14 cellular contexts compared by ENCODE assay signal in the genomic region with DNA sequence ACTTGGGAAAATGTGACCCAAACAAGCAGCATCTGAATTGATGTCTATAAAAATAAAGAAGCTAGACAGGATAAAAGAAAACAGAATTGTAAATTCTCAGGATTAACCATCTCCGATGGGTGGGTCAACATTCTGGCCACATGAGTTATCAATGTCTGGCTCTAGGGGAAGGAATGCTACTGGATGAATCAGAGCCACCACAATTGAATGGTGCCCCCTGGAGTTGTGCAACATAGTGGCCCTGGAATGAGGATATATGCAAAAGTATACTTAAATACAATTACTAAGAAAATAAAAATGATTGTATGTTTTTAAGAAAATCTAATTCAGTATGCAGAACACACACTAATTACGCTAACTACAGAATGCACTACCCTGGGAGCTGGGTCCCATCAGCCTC.
DNase-seq lines count a peak whose midpoint lies in the region; ATAC-seq and TF ChIP-seq lines count a peak whose summit lies in the region.
"Had no signal": no experiment of that assay in that cellular context is flagged by ENCODE, and none has a peak within 500 bp of the region (broad histone marks: within the 10 kb centered on the region; RNA-seq: fewer than 3 reads in every experiment).

No MANE protein-coding gene starts in this region.

- no peak for TF ChIP-seq POLR2A in heart left ventricle (IDR thresholded peaks at IDR 0.05)

- POLR2A ChIA-PET in activated CD8-positive, alpha-beta T cell treated with anti-CD3 and anti-CD28 coated beads for 36 hours (lab: Charles Lee), result no interaction called here

- ATAC-seq in heart left ventricle (peak in 1 of 4 donors; percentile 26), right cardiac atrium (no peak)
- no peak for ATAC-seq in activated CD8-positive, alpha-beta T cell treated with anti-CD3 and anti-CD28 coated beads for 36 hours
- ATAC-seq: A549 had no signal

- H3K27ac ChIP-seq in heart left ventricle (peak overlapping the region in 9 of 12 donors; percentile 14 to 65 (median 31)), right cardiac atrium (ENCODE audit: low read length) (no peak overlapping the region), urinary bladder (ENCODE audit: low read depth) (peak overlapping the region; percentile 23), coronary artery (peak overlapping the region in 1 of 2 donors; percentile 38)
- H3K27ac ChIP-seq: A549, tibial artery had no signal

- H3K4me3 ChIP-seq in heart left ventricle (no peak overlapping the region), right cardiac atrium (ENCODE audit: low read length) (no peak overlapping the region), urinary bladder (ENCODE audit: low read depth, low read length) (no peak overlapping the region), coronary artery (no peak overlapping the region)
- H3K4me3 ChIP-seq: A549, mucosa of descending colon, tibial artery had no signal

- intact Hi-C loops in heart left ventricle (cut with DNase I), result loop anchor here in 4 of 10 donors (10.0 kb wide), 3 partner anchors 96 to 186 kb away; no protein-coding TSS in a partner anchor
- intact Hi-C loops in right cardiac atrium (cut with DNase I), result loop anchor here in 2 of 4 donors (10.0 kb wide), 2 partner anchors 104 to 166 kb away; no protein-coding TSS in a partner anchor
- intact Hi-C loops in activated CD8-positive, alpha-beta T cell treated with anti-CD3 and anti-CD28 coated beads for 36 hours (cut with micrococcal nuclease), result no loop called here

- H3K9me3 ChIP-seq in heart left ventricle (no peaks in the 10 kb centered on the region), right cardiac atrium (ENCODE audit: control insufficient read depth, low read length) (no peaks in the 10 kb centered on the region)
- H3K9me3 ChIP-seq: A549, mucosa of descending colon, tibial artery had no signal

- H3K36me3 Mint-ChIP-seq in activated CD8-positive, alpha-beta T cell treated with anti-CD3 and anti-CD28 coated beads for 36 hours (ENCODE audit: low read depth), result peaks cover 6% of the 10 kb centered on the region

- no peaks in the 10 kb centered on the region for H3K27me3 Mint-ChIP-seq in activated CD8-positive, alpha-beta T cell treated with anti-CD3 and anti-CD28 coated beads for 36 hours

- CTCF ChIA-PET in activated CD8-positive, alpha-beta T cell treated with anti-CD3 and anti-CD28 coated beads for 36 hours (lab: Charles Lee), result interaction anchor here (1.3 to 1.6 kb wide), 2 partner anchors 19 to 185 kb away, joined by 4 read pairs; no protein-coding TSS in a partner anchor

- H3K36me3 ChIP-seq in heart left ventricle, result peaks cover 0 to 10% (median 3%) of the 10 kb centered on the region in 9 donors
- no peaks in the 10 kb centered on the region for H3K36me3 ChIP-seq in urinary bladder (ENCODE audit: insufficient read depth)

- H3K4me1 ChIP-seq in heart left ventricle (peaks cover 0 to 73% (median 35%) of the 10 kb centered on the region in 12 donors), right cardiac atrium (ENCODE audit: control insufficient read depth, insufficient read depth, low read length) (peaks cover 15% of the 10 kb centered on the region), urinary bladder (ENCODE audit: insufficient read depth) (peaks cover 3% of the 10 kb centered on the region)

- H3K4me3 Mint-ChIP-seq in activated CD8-positive, alpha-beta T cell treated with anti-CD3 and anti-CD28 coated beads for 36 hours, result no peak overlapping the region
- H3K4me3 Mint-ChIP-seq: T-helper 2 cell treated with Interferon-gamma antibody and Interleukin-4, amounts not matched to agents 5 μg/mL and 100 μg/mL, for 36 hours had no signal

- H3K27me3 ChIP-seq in heart left ventricle, result no peaks in the 10 kb centered on the region
- H3K27me3 ChIP-seq in right cardiac atrium (ENCODE audit: control insufficient read depth, insufficient read depth), result no peaks in the 10 kb centered on the region
- H3K27me3 ChIP-seq: tibial artery had no signal

- DNase-seq in heart left ventricle, result no peak
- no peak for DNase-seq in right cardiac atrium
- DNase-seq in amniotic stem cell (lab: John Stamatoyannopoulos, UW), result peak; percentile 4
- DNase-seq in hepatic stellate cell (ENCODE audit: low spot score), result peak; percentile 43
- DNase-seq in activated effector memory CD4-positive, alpha-beta T cell treated with Interleukin-2 at 50 U/mL for 16 hours, result no peak
- DNase-seq in activated CD8-positive, alpha-beta T cell treated with anti-CD3 and anti-CD28 coated beads for 36 hours, result no peak
- no peak for DNase-seq in coronary artery (ENCODE audit: low spot score)
- DNase-seq: activated naive CD4-positive, alpha-beta T cell; DMS79 treated with DMSO at 0.1 percent for 48 hours; mucosa of descending colon; tibial artery had no signal

- peaks cover 24% of the 10 kb centered on the region for H3K4me1 Mint-ChIP-seq in activated CD8-positive, alpha-beta T cell treated with anti-CD3 and anti-CD28 coated beads for 36 hours (ENCODE audit: low read depth)

- H3K9me3 Mint-ChIP-seq in activated CD8-positive, alpha-beta T cell treated with anti-CD3 and anti-CD28 coated beads for 36 hours, result no peaks in the 10 kb centered on the region
- H3K9me3 Mint-ChIP-seq: T-helper 2 cell treated with Interferon-gamma antibody and Interleukin-4, amounts not matched to agents 5 μg/mL and 100 μg/mL, for 36 hours had no signal

- TF ChIP-seq CTCF in heart left ventricle (IDR thresholded peaks at IDR 0.05) (no peak), coronary artery (IDR thresholded peaks at IDR 0.05) (no peak)
- TF ChIP-seq CTCF in activated CD8-positive, alpha-beta T cell treated with anti-CD3 and anti-CD28 coated beads for 36 hours (IDR thresholded peaks at IDR 0.05), result no peak

- 89 to 98% (median 95%) methylated on average over 2 of the region's 2 CpGs for WGBS in heart left ventricle, 4 donors
- WGBS in right cardiac atrium, result 94% methylated on average over 2 of the region's 2 CpGs
- 75% methylated on average over 2 of the region's 2 CpGs for WGBS in urinary bladder

- H3K27ac Mint-ChIP-seq in activated CD8-positive, alpha-beta T cell treated with anti-CD3 and anti-CD28 coated beads for 36 hours, result no peak overlapping the region
- H3K27ac Mint-ChIP-seq: T-helper 2 cell treated with Interferon-gamma antibody and Interleukin-4, amounts not matched to agents 5 μg/mL and 100 μg/mL, for 36 hours had no signal

Comparison
In these comparisons a context has a peak if more than half of its experiments do, and no peak if none do; other contexts are left out.
1. DNase-seq: peak in amniotic stem cell (single experiment) and hepatic stellate cell (single experiment); none in heart left ventricle (0 of 5), right cardiac atrium (0 of 3), activated effector memory CD4-positive, alpha-beta T cell treated with Interleukin-2 at 50 U/mL for 16 hours (single experiment), activated CD8-positive, alpha-beta T cell treated with anti-CD3 and anti-CD28 coated beads for 36 hours (single experiment) and coronary artery (single experiment).